8 cellular contexts compared by ENCODE assay signal in the genomic region with DNA sequence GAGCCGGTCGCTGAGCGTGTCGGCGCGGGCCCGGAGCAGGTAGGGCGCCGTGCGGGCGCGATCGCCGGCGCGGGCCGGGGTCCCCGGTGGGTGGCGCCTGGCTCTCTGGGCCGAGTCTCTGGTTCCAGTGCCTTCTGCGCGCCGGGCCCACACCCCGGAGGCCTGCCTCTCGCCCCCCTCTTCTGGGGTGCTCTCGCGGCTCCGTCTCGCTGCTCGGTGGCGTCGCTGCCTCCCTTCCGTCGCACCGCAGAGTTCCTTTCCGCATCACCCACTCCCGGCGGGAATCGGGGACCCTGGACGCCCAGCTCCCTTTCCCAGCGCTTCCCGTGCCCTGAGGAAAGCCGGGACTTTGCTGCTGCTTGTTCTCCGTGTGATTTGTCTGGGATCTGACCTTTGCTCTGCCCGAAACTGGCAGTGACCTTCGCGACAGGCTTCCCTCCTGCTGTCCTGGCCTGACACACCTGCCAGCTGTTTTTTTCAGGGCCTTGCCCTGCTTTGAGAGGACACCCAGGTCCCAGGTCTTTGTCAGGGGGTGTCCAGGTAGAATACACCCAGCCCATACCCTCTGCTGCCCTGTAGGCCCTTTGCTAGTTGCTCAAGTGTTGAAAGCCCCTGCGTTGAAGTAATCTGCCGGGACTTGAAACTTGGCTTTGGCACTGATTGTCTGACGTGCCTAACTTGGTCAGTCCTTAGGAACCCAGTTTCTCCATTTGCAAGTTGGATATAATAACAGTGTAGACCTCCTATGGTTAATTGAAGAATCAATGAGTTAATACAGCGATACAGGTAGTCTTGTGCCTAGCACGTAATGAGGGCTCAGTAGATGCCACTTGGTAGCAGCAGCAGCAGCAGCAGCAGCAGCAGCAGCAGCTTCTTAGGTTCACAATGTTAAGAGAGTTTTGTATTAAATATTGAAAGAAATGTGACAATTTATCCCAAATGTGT. TPM values are rescaled to one million over a fixed set of nuclear protein-coding genes. Genes with fewer than 3 reads are reported as not detected.
DNase-seq lines count a peak whose midpoint lies in the region; ATAC-seq and TF ChIP-seq lines count a peak whose summit lies in the region.

No MANE protein-coding gene starts in this region.

- intact Hi-C loops in activated B cell treated with CpG ODN at 0.5 μM for 24 hours (cut with micrococcal nuclease), result loop anchor here (2.0 to 10.0 kb wide), 8 partner anchors 178 to 1736 kb away; partner anchors contain the start of genes ALG9, ARHGAP20, CFAP68 and FDXACB1

- H3K9ac ChIP-seq in ES-I3 (ENCODE audit: low read depth, low read length), result peak overlapping the region; percentile 89

- TF ChIP-seq POLR2A in suprapubic skin (IDR thresholded peaks at IDR 0.05), result peak in 1 of 2 donors; percentile 9

- H3K9me3 Mint-ChIP-seq in activated B cell treated with CpG ODN at 0.5 μM for 24 hours, result no peaks in the 10 kb centered on the region

- H3K27me3 Mint-ChIP-seq in activated B cell treated with CpG ODN at 0.5 μM for 24 hours, result no peaks in the 10 kb centered on the region

- WGBS in suprapubic skin, result under 1% methylated on average over 22 of the region's 52 CpGs

- H3K36me3 Mint-ChIP-seq in activated B cell treated with CpG ODN at 0.5 μM for 24 hours (ENCODE audit: low read depth), result peaks cover 7% of the 10 kb centered on the region

- no peaks in the 10 kb centered on the region for H3K36me3 ChIP-seq in ES-I3 (ENCODE audit: insufficient read depth, low read length)
- H3K36me3 ChIP-seq in suprapubic skin, result no peaks in the 10 kb centered on the region

- DNase-seq in HuH-7 (ENCODE audit: low spot score) (peak; percentile 25), activated B cell treated with CpG ODN at 0.5 μM for 24 hours (peak; percentile 30), lung microvascular endothelial cell (ENCODE audit: low read depth in 2 of 2) (peak; percentile 23 to 43), suprapubic skin (ENCODE audit: low spot score in 2 of 2) (no peak), NCI-H1930 (lab: John Stamatoyannopoulos, UW) (no peak)
- peak; percentile 29 for DNase-seq in effector CD4-positive, alpha-beta T cell

- no peaks in the 10 kb centered on the region for H3K27me3 ChIP-seq in suprapubic skin

- TF ChIP-seq EP300 in suprapubic skin (IDR thresholded peaks at IDR 0.05), result no peak

- H3K4me1 ChIP-seq in ES-I3 (ENCODE audit: insufficient read depth, low read length), result no peaks in the 10 kb centered on the region; the same call in 1 of the 2 replicates
- peaks cover 45% of the 10 kb centered on the region for H3K4me1 ChIP-seq in suprapubic skin

- H3K4me1 Mint-ChIP-seq in activated B cell treated with CpG ODN at 0.5 μM for 24 hours, result peaks cover 46% of the 10 kb centered on the region

- peak; percentile 45 for ATAC-seq in GM21526 (IDR thresholded peaks at IDR 0.05; ENCODE audit: low FRiP score, unreplicated experiment)
- peak; percentile 30 for ATAC-seq in activated B cell treated with CpG ODN at 0.5 μM for 24 hours (ENCODE audit: low read depth)

- H3K9me3 ChIP-seq in ES-I3 (ENCODE audit: control insufficient read depth, insufficient read depth, low read length) (no peaks in the 10 kb centered on the region), suprapubic skin (no peaks in the 10 kb centered on the region)

- peak overlapping the region; percentile 62 for H3K4me3 ChIP-seq in suprapubic skin

- peak overlapping the region; percentile 87 for H3K27ac Mint-ChIP-seq in activated B cell treated with CpG ODN at 0.5 μM for 24 hours

- CTCF ChIA-PET in activated B cell treated with CpG ODN at 0.5 μM for 24 hours (lab: Charles Lee), result interaction anchor here (0.7 to 8.8 kb wide), 5 partner anchors 53 to 1016 kb away, joined by 3 to 103 read pairs (median 3); no protein-coding TSS in a partner anchor

- H3K27ac ChIP-seq in suprapubic skin, result peak overlapping the region; percentile 94

- POLR2A ChIA-PET in activated B cell treated with CpG ODN at 0.5 μM for 24 hours (lab: Charles Lee), result interaction anchor here (0.6 to 1.0 kb wide), 4 partner anchors 92 to 337 kb away, joined by 3 to 4 read pairs (median 4); no protein-coding TSS in a partner anchor

- no peak for TF ChIP-seq CTCF in activated B cell treated with CpG ODN at 0.5 μM for 24 hours (IDR thresholded peaks at IDR 0.05)
- TF ChIP-seq CTCF in suprapubic skin (IDR thresholded peaks at IDR 0.05), result peak in 1 of 2 donors; percentile 1

- H3K4me3 Mint-ChIP-seq in activated B cell treated with CpG ODN at 0.5 μM for 24 hours, result peak overlapping the region; percentile 95

RNA-seq across cellular contexts. Expression of gene FDX1, which starts 0.8 kb away (rescaled TPM):
- total RNA-seq in activated B cell treated with CpG ODN at 0.5 μM for 24 hours (8.7 and 9.4 TPM in 2 replicates), lung microvascular endothelial cell (8.3 and 8.5 TPM in 2 replicates), suprapubic skin (10 to 100 TPM in 2 of 4 donors, 1 to 10 TPM in 2; 6.0 to 14.6 (median 8.7) TPM)

Comparison
In these comparisons a context has a peak if more than half of its experiments do, and no peak if none do; other contexts are left out.
1. DNase-seq: peak in HuH-7 (single experiment), activated B cell treated with CpG ODN at 0.5 μM for 24 hours (single experiment), effector CD4-positive, alpha-beta T cell (single experiment) and lung microvascular endothelial cell (2 of 2); none in suprapubic skin (0 of 2) and NCI-H1930 (0 of 2).